8 cellular contexts compared by ENCODE assay signal in genomic region chr22:36375071-36375980, GRCh38. TPM values are rescaled to one million over a fixed set of nuclear protein-coding genes. Genes with fewer than 3 reads are reported as not detected.
DNase-seq lines count a peak whose midpoint lies in the region; ATAC-seq lines count a peak whose summit lies in the region.

No MANE protein-coding gene starts in this region.

- no peaks in the 10 kb centered on the region for H3K27me3 Mint-ChIP-seq in activated T-cell treated with anti-CD3 and anti-CD28 coated beads, Interleukin-2, amount 50 U/mL, for 72 hours (ENCODE audit: low read depth)
- peaks cover 5 to 8% (median 8%) of the 10 kb centered on the region in 3 donors for H3K27me3 Mint-ChIP-seq in immature natural killer cell (ENCODE audit: low read depth in 3 of 3)
- no peaks in the 10 kb centered on the region for H3K27me3 Mint-ChIP-seq in stimulated activated naive CD8-positive, alpha-beta T cell treated with anti-CD3 and anti-CD28 coated beads, Interleukin-15, amount 100 ng/mL, for 72 hours

- H3K9me3 Mint-ChIP-seq in activated T-cell treated with anti-CD3 and anti-CD28 coated beads, Interleukin-2, amount 50 U/mL, for 72 hours, result peaks cover 0 to 2% of the 10 kb centered on the region in 2 donors
- no peaks in the 10 kb centered on the region for H3K9me3 Mint-ChIP-seq in immature natural killer cell
- H3K9me3 Mint-ChIP-seq in stimulated activated naive CD8-positive, alpha-beta T cell treated with anti-CD3 and anti-CD28 coated beads, Interleukin-15, amount 100 ng/mL, for 72 hours, result no peaks in the 10 kb centered on the region

- peaks cover 98% of the 10 kb centered on the region for H3K4me1 Mint-ChIP-seq in activated T-cell treated with anti-CD3 and anti-CD28 coated beads, Interleukin-2, amount 50 U/mL, for 72 hours (ENCODE audit: low read depth)
- peaks cover 94 to 97% of the 10 kb centered on the region in 2 donors for H3K4me1 Mint-ChIP-seq in immature natural killer cell
- H3K4me1 Mint-ChIP-seq in stimulated activated naive CD8-positive, alpha-beta T cell treated with anti-CD3 and anti-CD28 coated beads, Interleukin-15, amount 100 ng/mL, for 72 hours, result peaks cover 97% of the 10 kb centered on the region

- peak overlapping the region; percentile 77 to 81 for H3K4me3 Mint-ChIP-seq in activated T-cell treated with anti-CD3 and anti-CD28 coated beads, Interleukin-2, amount 50 U/mL, for 72 hours
- H3K4me3 Mint-ChIP-seq in immature natural killer cell, result peak overlapping the region; percentile 21 to 69 (median 58)
- peak overlapping the region; percentile 45 to 73 for H3K4me3 Mint-ChIP-seq in stimulated activated naive CD8-positive, alpha-beta T cell treated with anti-CD3 and anti-CD28 coated beads, Interleukin-15, amount 100 ng/mL, for 72 hours

- DNase-seq in DMS53 (lab: John Stamatoyannopoulos, UW) (peak; percentile 5), DMS53 treated with DMSO at 0.1 percent for 48 hours (lab: John Stamatoyannopoulos, UW; ENCODE audit: unreplicated experiment) (no peak), immature natural killer cell (no peak)
- no peak for DNase-seq in activated T-cell treated with anti-CD3 and anti-CD28 coated beads, Interleukin-2, amount 50 U/mL, for 72 hours
- no peak for DNase-seq in stimulated activated naive CD8-positive, alpha-beta T cell treated with anti-CD3 and anti-CD28 coated beads, Interleukin-15, amount 100 ng/mL, for 72 hours

- no peak for ATAC-seq in activated T-cell treated with anti-CD3 and anti-CD28 coated beads, Interleukin-2, amount 50 U/mL, for 72 hours (replicated peaks in 1 of 2)
- ATAC-seq in stimulated activated naive CD8-positive, alpha-beta T cell treated with anti-CD3 and anti-CD28 coated beads, Interleukin-15, amount 100 ng/mL, for 72 hours, result no peak
- ATAC-seq in GM18858 (IDR thresholded peaks at IDR 0.05; ENCODE audit: unreplicated experiment) (no peak), GM21786 (IDR thresholded peaks at IDR 0.05; ENCODE audit: unreplicated experiment) (no peak), HG02884 (IDR thresholded peaks at IDR 0.05; ENCODE audit: unreplicated experiment) (no peak)

- peak overlapping the region; percentile 96 for H3K27ac Mint-ChIP-seq in activated T-cell treated with anti-CD3 and anti-CD28 coated beads, Interleukin-2, amount 50 U/mL, for 72 hours
- H3K27ac Mint-ChIP-seq in immature natural killer cell, result peak overlapping the region; percentile 85 to 95 (median 94)
- H3K27ac Mint-ChIP-seq in stimulated activated naive CD8-positive, alpha-beta T cell treated with anti-CD3 and anti-CD28 coated beads, Interleukin-15, amount 100 ng/mL, for 72 hours, result peak overlapping the region; percentile 30 to 89

- H3K36me3 Mint-ChIP-seq in activated T-cell treated with anti-CD3 and anti-CD28 coated beads, Interleukin-2, amount 50 U/mL, for 72 hours (ENCODE audit: insufficient read depth in 2 of 2), result peaks cover 6 to 36% of the 10 kb centered on the region in 2 donors
- H3K36me3 Mint-ChIP-seq in immature natural killer cell, result no peaks in the 10 kb centered on the region

RNA-seq across cellular contexts. Expression of gene MYH9, which starts 12.4 kb away (rescaled TPM):
- 100 to 1,000 TPM; 529 to 662 TPM for total RNA-seq in activated T-cell treated with anti-CD3 and anti-CD28 coated beads, Interleukin-2, amount 50 U/mL, for 72 hours
- 100 to 1,000 TPM in 1 of 3 donors, 10 to 100 TPM in 1, 1 to 10 TPM in 1; 8.7 to 355 (median 40.2) TPM for polyA plus RNA-seq in immature natural killer cell
